16 cellular contexts compared by ENCODE assay signal in genomic region chr12:3326850-3327780, GRCh38.
"Had no signal": no experiment of that assay in that cellular context is flagged by ENCODE, and none has a peak within 500 bp of the region (broad histone marks: within the 10 kb centered on the region; RNA-seq: fewer than 3 reads in every experiment).

No MANE protein-coding gene starts in this region.

- H3K27me3 ChIP-seq: adrenal gland, breast epithelium, gastroesophageal sphincter, hepatocyte, left lung, ovary had no signal

- H3K4me3 ChIP-seq: adrenal gland, breast epithelium, gastroesophageal sphincter, hepatocyte, left lung, ovary, thoracic aorta had no signal

- H3K36me3 ChIP-seq: adrenal gland, breast epithelium, gastroesophageal sphincter, left lung, ovary, thoracic aorta had no signal

- DNase-seq: activated CD4-positive, alpha-beta T cell treated with anti-CD3 and anti-CD28 coated beads for 36 hours; activated CD4-positive, alpha-beta T cell treated with anti-CD3 and anti-CD28 coated beads, Interleukin-2, amount 50 U/mL, for 48 hours; activated gamma-delta T cell treated with Interleukin-2 at 50 U/mL for 16 hours; activated T-cell treated with anti-CD3 and anti-CD28 coated beads for 4 hours; adrenal gland; cerebellar nuclear complex; cortex of kidney; left lung; ovary; stimulated activated naive B cell treated with anti-CD40 and anti-IgM and Interleukin-4, amounts not matched to agents 10 μg/mL and 1 μg/mL and 100 μg/mL, for 72 hours had no signal

- ATAC-seq: activated CD4-positive, alpha-beta T cell treated with anti-CD3 and anti-CD28 coated beads for 36 hours; activated naive CD4-positive, alpha-beta T cell treated with anti-CD3 and anti-CD28 coated beads, Interleukin-2, amount 50 U/mL, for 72 hours; esophagus mucosa; gastroesophageal sphincter; left lung; stimulated activated naive B cell treated with anti-CD40 and anti-IgM and Interleukin-4, amounts not matched to agents 10 μg/mL and 1 μg/mL and 100 μg/mL, for 72 hours had no signal

- H3K27ac ChIP-seq: adrenal gland, breast epithelium, gastroesophageal sphincter, hepatocyte, left lung, ovary, thoracic aorta had no signal

- H3K9me3 ChIP-seq: adrenal gland, breast epithelium, gastroesophageal sphincter, left lung, ovary, thoracic aorta had no signal

- H3K4me1 ChIP-seq: adrenal gland, breast epithelium, gastroesophageal sphincter, left lung had no signal
